In genomic region chr12:11508699-11509098, GRCh38 we compare ENCODE assay signal across 19 cellular contexts.
A peak's percentile ranks its signal among the peaks of the same experiment; 100 is the strongest.
DNase-seq lines count a peak whose midpoint lies in the region; ATAC-seq and TF ChIP-seq lines count a peak whose summit lies in the region.
"Had no signal": no experiment of that assay in that cellular context is flagged by ENCODE, and none has a peak within 500 bp of the region (broad histone marks: within the 10 kb centered on the region; RNA-seq: fewer than 3 reads in every experiment).

No MANE protein-coding gene starts in this region.

- H2BK120ac ChIP-seq in IMR-90 (ENCODE audit: low read depth, low read length), result no peak overlapping the region

- no peak overlapping the region for H3K4ac ChIP-seq in IMR-90 (ENCODE audit: low read depth, low read length)

- H3K4me3 Mint-ChIP-seq in activated CD4-positive, alpha-beta T cell treated with anti-CD3 and anti-CD28 coated beads for 36 hours, result no peak overlapping the region
- H3K4me3 Mint-ChIP-seq: CD4-positive, CD25-positive, alpha-beta regulatory T cell; stimulated activated naive CD8-positive, alpha-beta T cell treated with anti-CD3 and anti-CD28 coated beads, Interleukin-15, amount 100 ng/mL, for 72 hours had no signal

- H4K8ac ChIP-seq in IMR-90 (ENCODE audit: low read depth in 2 of 2, low read length in 2 of 2), result no peak overlapping the region

- CTCF ChIA-PET in IMR-90 (lab: Yijun Ruan, JAX), result no interaction called here
- CTCF ChIA-PET in activated CD4-positive, alpha-beta T cell treated with anti-CD3 and anti-CD28 coated beads for 36 hours (lab: Charles Lee), result interaction anchor here (0.7 to 1.3 kb wide), 3 partner anchors 22 to 756 kb away, joined by 3 read pairs; no protein-coding TSS in a partner anchor

- H3K4me3 ChIP-seq in IMR-90 (ENCODE audit: insufficient read depth, low read depth, low read length) (no peak overlapping the region), brain microvascular endothelial cell (ENCODE audit: low read depth, low read length) (no peak overlapping the region)
- H3K4me3 ChIP-seq: A549, SJCRH30 had no signal

- no peak overlapping the region for H3K4me2 ChIP-seq in IMR-90 (ENCODE audit: low read depth, low read length)
- H3K4me2 ChIP-seq: A549 had no signal

- dilution Hi-C loops in IMR-90 (cut with HindIII; ENCODE audit: low sequenced_read_pairs, unreplicated experiment), result no loop called here

- H3K4me1 ChIP-seq in IMR-90 (ENCODE audit: control insufficient read depth, insufficient read depth, low read length), result no peaks in the 10 kb centered on the region
- H3K4me1 ChIP-seq: A549, SJCRH30 had no signal

- H3K79me1 ChIP-seq in IMR-90 (ENCODE audit: low read depth in 1 of 2, low read length in 2 of 2), result no peaks in the 10 kb centered on the region

- H4K91ac ChIP-seq in IMR-90 (ENCODE audit: insufficient read depth, low read depth, low read length), result no peak overlapping the region

- H3K9me3 ChIP-seq in IMR-90 (ENCODE audit: control insufficient read depth, insufficient read depth, low read length), result no peaks in the 10 kb centered on the region
- H3K9me3 ChIP-seq: A549, SJCRH30 had no signal

- no peak for TF ChIP-seq CTCF in IMR-90 (conservative IDR thresholded peaks at IDR 0.05; ENCODE audit: low read depth, low read length)
- no peak for TF ChIP-seq CTCF in brain microvascular endothelial cell (IDR thresholded peaks at IDR 0.05; ENCODE audit: low read depth, low read length, missing control alignments)

- no peak overlapping the region for H2BK20ac ChIP-seq in IMR-90 (ENCODE audit: low read depth, low read length)

- no peaks in the 10 kb centered on the region for H3K36me3 Mint-ChIP-seq in activated CD4-positive, alpha-beta T cell treated with anti-CD3 and anti-CD28 coated beads for 36 hours (ENCODE audit: low read depth)
- H3K36me3 Mint-ChIP-seq: CD4-positive, CD25-positive, alpha-beta regulatory T cell had no signal

- POLR2A ChIA-PET in IMR-90 (lab: Charles Lee; ENCODE audit: unreplicated experiment), result no interaction called here
- POLR2A ChIA-PET in activated CD4-positive, alpha-beta T cell treated with anti-CD3 and anti-CD28 coated beads for 36 hours (lab: Charles Lee), result no interaction called here

- no peak overlapping the region for H2AK9ac ChIP-seq in IMR-90 (replicated peaks; ENCODE audit: low read depth, low read length, poor library complexity)

- BruUV-seq in IMR-90 (replicated peaks; lab: Mats Ljungman, UMichigan), result no TSS peak

- no peak overlapping the region for H3K14ac ChIP-seq in IMR-90 (replicated peaks; ENCODE audit: low read depth, low read length)

- in situ Hi-C loops in IMR-90 (cut with MboI; ENCODE audit: low sequenced_read_pairs), result no loop called here
- in situ Hi-C loops in brain microvascular endothelial cell (cut with HindIII; ENCODE audit: low pct_ligation_motif_present, low sequenced_read_pairs), result no loop called here

- peaks cover 5% of the 10 kb centered on the region; the same call in 1 of the 2 replicates for H3K27me3 ChIP-seq in IMR-90 (ENCODE audit: control insufficient read depth, insufficient read depth, low read length)
- H3K27me3 ChIP-seq in brain microvascular endothelial cell (replicated peaks), result no peaks in the 10 kb centered on the region
- H3K27me3 ChIP-seq: SJCRH30 had no signal

- WGBS in IMR-90 (ENCODE audit: extremely low coverage in 2 of 2, insufficient read length in 1 of 2), 2 experiments, result 0% methylated on average over 1 of the region's 4 CpGs; no CpG with 5 or more reads in 1 of the 2 experiments

- H3K23ac ChIP-seq in IMR-90 (ENCODE audit: low read depth, low read length), result no peak overlapping the region

- H2AK5ac ChIP-seq in IMR-90 (ENCODE audit: low read depth, low read length), result no peak overlapping the region

- intact Hi-C loops in IMR-90 (cut with micrococcal nuclease), result no loop called here
- intact Hi-C loops in activated CD4-positive, alpha-beta T cell treated with anti-CD3 and anti-CD28 coated beads for 36 hours (cut with DNase I, micrococcal nuclease), result no loop called here

- DNase-seq in AG08396 (ENCODE audit: low spot score) (peak; percentile 53), IMR-90 (peak; percentile 45), brain microvascular endothelial cell (peak; percentile 39), kidney glomerular epithelial cell (lab: John Stamatoyannopoulos, UW) (peak; percentile 71), NCI-H1092 (lab: John Stamatoyannopoulos, UW) (no peak)
- DNase-seq in stimulated activated CD4-positive, alpha-beta T cell treated with anti-CD3 and anti-CD28 coated beads, Interleukin-15, amount 100 ng/mL, for 24 hours, result no peak
- DNase-seq in activated CD4-positive, alpha-beta T cell treated with anti-CD3 and anti-CD28 coated beads for 36 hours, result no peak
- DNase-seq: activated CD4-positive, CD25-positive, alpha-beta regulatory T cell treated with anti-CD3 and anti-CD28 coated beads, Interleukin-2, amount 50 U/mL, for 72 hours; activated effector memory CD4-positive, alpha-beta T cell treated with anti-CD3 and anti-CD28 coated beads, Interleukin-2, amount 50 U/mL, for 16 hours; aorta; CD4-positive, CD25-positive, alpha-beta regulatory T cell; cortex of kidney; DND-41; NCI-H187; NCI-H510A; SJCRH30; stimulated activated naive CD8-positive, alpha-beta T cell treated with anti-CD3 and anti-CD28 coated beads, Interleukin-15, amount 100 ng/mL, for 72 hours had no signal

- H3K27me3 Mint-ChIP-seq in activated CD4-positive, alpha-beta T cell treated with anti-CD3 and anti-CD28 coated beads for 36 hours, result no peaks in the 10 kb centered on the region
- H3K27me3 Mint-ChIP-seq: stimulated activated naive CD8-positive, alpha-beta T cell treated with anti-CD3 and anti-CD28 coated beads, Interleukin-15, amount 100 ng/mL, for 72 hours had no signal

- no peak overlapping the region for H4K5ac ChIP-seq in IMR-90 (ENCODE audit: low read depth, low read length)

- no peak overlapping the region for H3K56ac ChIP-seq in IMR-90 (ENCODE audit: extremely low read depth, insufficient read depth, low read length)

- no peak overlapping the region for H3K18ac ChIP-seq in IMR-90 (ENCODE audit: low read depth, low read length)

- TF ChIP-seq POLR2A in IMR-90 (IDR thresholded peaks at IDR 0.05; ENCODE audit: low read depth, low read length), result no peak

- H3K27ac ChIP-seq in IMR-90 (ENCODE audit: insufficient read depth, low read length), result no peak overlapping the region
- H3K27ac ChIP-seq in brain microvascular endothelial cell, result no peak overlapping the region
- H3K27ac ChIP-seq: A549, SJCRH30 had no signal

- no peak overlapping the region for H3K27ac Mint-ChIP-seq in activated CD4-positive, alpha-beta T cell treated with anti-CD3 and anti-CD28 coated beads for 36 hours
- H3K27ac Mint-ChIP-seq: CD4-positive, CD25-positive, alpha-beta regulatory T cell; stimulated activated naive CD8-positive, alpha-beta T cell treated with anti-CD3 and anti-CD28 coated beads, Interleukin-15, amount 100 ng/mL, for 72 hours had no signal

- no peak overlapping the region for H2BK15ac ChIP-seq in IMR-90 (ENCODE audit: low read depth, low read length)

- H4K20me1 ChIP-seq in IMR-90 (ENCODE audit: insufficient read depth, low read length), result no peaks in the 10 kb centered on the region

- TF ChIP-seq RAD21 in IMR-90 (IDR thresholded peaks at IDR 0.05; ENCODE audit: low read length), result no peak

- H3K36me3 ChIP-seq in IMR-90 (ENCODE audit: control insufficient read depth, insufficient read depth, low read length) (no peaks in the 10 kb centered on the region), brain microvascular endothelial cell (replicated peaks) (no peaks in the 10 kb centered on the region)
- H3K36me3 ChIP-seq: SJCRH30 had no signal

- H3K9me3 Mint-ChIP-seq in activated CD4-positive, alpha-beta T cell treated with anti-CD3 and anti-CD28 coated beads for 36 hours (ENCODE audit: low read depth), result no peaks in the 10 kb centered on the region
- H3K9me3 Mint-ChIP-seq: stimulated activated naive CD8-positive, alpha-beta T cell treated with anti-CD3 and anti-CD28 coated beads, Interleukin-15, amount 100 ng/mL, for 72 hours had no signal

- H2BK5ac ChIP-seq in IMR-90 (ENCODE audit: low read depth, low read length, poor library complexity, severe bottlenecking), result no peak overlapping the region

- H3K9me1 ChIP-seq in IMR-90 (ENCODE audit: insufficient read depth, low read length), result no peaks in the 10 kb centered on the region

- no peak overlapping the region for H2AFZ ChIP-seq in IMR-90 (replicated peaks; ENCODE audit: low read length, poor library complexity)

- ATAC-seq in IMR-90 (ENCODE audit: low read depth) (peak; percentile 82), GM19452 (IDR thresholded peaks at IDR 0.05; ENCODE audit: unreplicated experiment) (no peak)
- no peak for ATAC-seq in activated CD4-positive, alpha-beta T cell treated with anti-CD3 and anti-CD28 coated beads for 36 hours
- ATAC-seq: A549; stimulated activated naive CD8-positive, alpha-beta T cell treated with anti-CD3 and anti-CD28 coated beads, Interleukin-15, amount 100 ng/mL, for 72 hours had no signal

- no peak overlapping the region for H3K9ac ChIP-seq in IMR-90 (ENCODE audit: low read depth, low read length)

- H3K4me1 Mint-ChIP-seq in activated CD4-positive, alpha-beta T cell treated with anti-CD3 and anti-CD28 coated beads for 36 hours, result peaks cover 2% of the 10 kb centered on the region

TF ChIP-seq in IMR-90, 13 proteins besides CTCF, POLR2A, EP300 and RAD21:
- TF ChIP-seq BHLHE40 (IDR thresholded peaks at IDR 0.05; ENCODE audit: low read depth, low read length) (no peak), CEBPB (IDR thresholded peaks at IDR 0.05; ENCODE audit: low read depth, low read length) (no peak)

Comparison
In these comparisons a context has a peak if more than half of its experiments do, and no peak if none do; other contexts are left out.
1. DNase-seq: peak in AG08396 (single experiment), IMR-90 (single experiment), brain microvascular endothelial cell (single experiment) and kidney glomerular epithelial cell (single experiment); none in NCI-H1092 (single experiment), stimulated activated CD4-positive, alpha-beta T cell treated with anti-CD3 and anti-CD28 coated beads, Interleukin-15, amount 100 ng/mL, for 24 hours (single experiment) and activated CD4-positive, alpha-beta T cell treated with anti-CD3 and anti-CD28 coated beads for 36 hours (single experiment).